Comparison of ENCODE assay signal across 19 cellular contexts in genomic region chr2:762646-763045, GRCh38.
DNase-seq lines count a peak whose midpoint lies in the region; ATAC-seq and TF ChIP-seq lines count a peak whose summit lies in the region.
"Had no signal": no experiment of that assay in that cellular context is flagged by ENCODE, and none has a peak within 500 bp of the region (broad histone marks: within the 10 kb centered on the region; RNA-seq: fewer than 3 reads in every experiment).

No MANE protein-coding gene starts in this region.

- H3K4me1 ChIP-seq in HEK293 (ENCODE audit: control insufficient read depth, insufficient read depth, low read length) (no peaks in the 10 kb centered on the region), neural progenitor cell (no peaks in the 10 kb centered on the region), mucosa of descending colon (ENCODE audit: low read depth) (no peaks in the 10 kb centered on the region)

- no peaks in the 10 kb centered on the region for H3K36me3 ChIP-seq in HEK293 (ENCODE audit: control insufficient read depth in 2 of 2, insufficient read depth in 1 of 2, low read length in 2 of 2)
- no peaks in the 10 kb centered on the region for H3K36me3 ChIP-seq in neural progenitor cell
- no peaks in the 10 kb centered on the region for H3K36me3 ChIP-seq in mucosa of descending colon (ENCODE audit: low read depth)

- CTCF ChIA-PET in HEK293 (lab: Yijun Ruan, JAX) = no interaction called here

- no peak overlapping the region for H3K9ac ChIP-seq in neural progenitor cell
- H3K9ac ChIP-seq: GM23248 had no signal

- no peaks in the 10 kb centered on the region for H3F3A ChIP-seq in neural progenitor cell (ENCODE audit: low read depth)

- H3K4me3 Mint-ChIP-seq in neural progenitor cell = peak overlapping the region; percentile 12
- H3K4me3 Mint-ChIP-seq: CD4-positive, alpha-beta T cell had no signal

- no peaks in the 10 kb centered on the region for H3K79me2 ChIP-seq in neural progenitor cell (ENCODE audit: low read depth)

- no peak overlapping the region for H3K27ac ChIP-seq in HEK293 (ENCODE audit: extremely low read depth, low read depth, low read length)
- H3K27ac ChIP-seq in VCaP = peak overlapping the region; percentile 23; the same call in 1 of the 2 replicates
- H3K27ac ChIP-seq in neural progenitor cell = no peak overlapping the region
- H3K27ac ChIP-seq: GM23248, HL-60 had no signal

- H3K36me3 Mint-ChIP-seq in neural progenitor cell = no peaks in the 10 kb centered on the region

- H3K27me3 Mint-ChIP-seq in neural progenitor cell (ENCODE audit: insufficient read depth, low read depth) = peaks cover 6% of the 10 kb centered on the region
- H3K27me3 Mint-ChIP-seq: CD4-positive, alpha-beta T cell had no signal

- POLR2A ChIA-PET in HEK293 (lab: Yijun Ruan, JAX) = no interaction called here

- no peak for ATAC-seq in mucosa of descending colon
- ATAC-seq: HCT116 had no signal

- DNase-seq in NCI-H2171 treated with DMSO at 0.1 percent for 48 hours (lab: John Stamatoyannopoulos, UW) (peak; percentile 7), NCI-H2171 (lab: John Stamatoyannopoulos, UW) (no peak), neural progenitor cell (ENCODE audit: low spot score) (no peak), mucosa of descending colon (no peak)
- no peak for DNase-seq in stimulated activated CD4-positive, alpha-beta T cell treated with anti-CD3 and anti-CD28 coated beads, Interleukin-2, amount 100 ng/mL, for 24 hours
- no peak for DNase-seq in central memory CD4-positive, alpha-beta T cell
- DNase-seq: 8988T; AML-193; C1 segment of cervical spinal cord; Calu3; CD4-positive, alpha-beta T cell; DMS 273 treated with DMSO at 0.1 percent for 48 hours; GF-D8; GM23248; IMR-90 had no signal

- H3K27ac Mint-ChIP-seq in neural progenitor cell = peak overlapping the region; percentile 5
- H3K27ac Mint-ChIP-seq: CD4-positive, alpha-beta T cell had no signal

- no peaks in the 10 kb centered on the region for H4K20me1 ChIP-seq in neural progenitor cell (ENCODE audit: low read depth)

- TF ChIP-seq CTCF in HEK293 (tag by site-specific recombination; IDR thresholded peaks at IDR 0.05) (no peak), VCaP (conservative IDR thresholded peaks at IDR 0.05) (no peak), neural progenitor cell (IDR thresholded peaks at IDR 0.05) (no peak), mucosa of descending colon (IDR thresholded peaks at IDR 0.05) (no peak)

- H3K4me3 ChIP-seq in HEK293 (ENCODE audit: low read depth, low read length) = no peak overlapping the region
- no peak overlapping the region for H3K4me3 ChIP-seq in neural progenitor cell
- H3K4me3 ChIP-seq in mucosa of descending colon = no peak overlapping the region
- H3K4me3 ChIP-seq: GM23248 had no signal

- intact Hi-C loops in mucosa of descending colon (cut with DNase I, micrococcal nuclease) = no loop called here

- no peak overlapping the region for H2AFZ ChIP-seq in neural progenitor cell (replicated peaks)
- H2AFZ ChIP-seq: GM23248 had no signal

- peaks cover 63% of the 10 kb centered on the region for H3K4me1 Mint-ChIP-seq in neural progenitor cell

- H3K9me3 Mint-ChIP-seq in neural progenitor cell = peaks cover 3% of the 10 kb centered on the region
- H3K9me3 Mint-ChIP-seq: CD4-positive, alpha-beta T cell had no signal

- no peak overlapping the region for H3K4me2 ChIP-seq in neural progenitor cell

- no peaks in the 10 kb centered on the region for H3K9me3 ChIP-seq in HEK293 (ENCODE audit: control insufficient read depth, insufficient read depth, low read depth, low read length)
- no peaks in the 10 kb centered on the region for H3K9me3 ChIP-seq in neural progenitor cell (ENCODE audit: low read depth)
- H3K9me3 ChIP-seq in mucosa of descending colon = no peaks in the 10 kb centered on the region

- no peaks in the 10 kb centered on the region for H3K27me3 ChIP-seq in neural progenitor cell

TF ChIP-seq in HEK293, 187 proteins besides CTCF, POLR2A, EP300 and RAD21:
- TF ChIP-seq ZNF513 (tag by site-specific recombination; IDR thresholded peaks at IDR 0.05) (no peak), TCF7L2 (IDR thresholded peaks at IDR 0.05; ENCODE audit: borderline replicate concordance, low read depth, low read length) (peak; percentile 40; the same call in 1 of the 2 replicates), ZNF292 (tag by site-specific recombination; IDR thresholded peaks at IDR 0.05; ENCODE audit: borderline replicate concordance, low read depth) (no peak)
